ENCODE assay signal across 14 cellular contexts in genomic region chr11:69646493-69647201, GRCh38. TPM values are rescaled to one million over a fixed set of nuclear protein-coding genes. Genes with fewer than 3 reads are reported as not detected.
A peak's percentile ranks its signal among the peaks of the same experiment; 100 is the strongest.
DNase-seq lines count a peak whose midpoint lies in the region; ATAC-seq and TF ChIP-seq lines count a peak whose summit lies in the region.
"Had no signal": no experiment of that assay in that cellular context is flagged by ENCODE, and none has a peak within 500 bp of the region (broad histone marks: within the 10 kb centered on the region; RNA-seq: fewer than 3 reads in every experiment).

No MANE protein-coding gene starts in this region.

- H3K9me3 ChIP-seq in heart right ventricle (no peaks in the 10 kb centered on the region), RWPE2 (ENCODE audit: severe bottlenecking) (no peaks in the 10 kb centered on the region), skeletal muscle satellite cell (replicated peaks; ENCODE audit: low read length) (no peaks in the 10 kb centered on the region)
- H3K9me3 ChIP-seq: uterus had no signal

- TF ChIP-seq CTCF in heart right ventricle (IDR thresholded peaks at IDR 0.05) = no peak
- TF ChIP-seq CTCF in RWPE2 (IDR thresholded peaks at IDR 0.05; ENCODE audit: poor library complexity, severe bottlenecking) = no peak

- intact Hi-C loops in cardiac septum (cut with DNase I) = loop anchor here (10.0 kb wide), 1 partner anchor 742 kb away; the partner anchor contains the start of genes IGHMBP2 and MRPL21
- intact Hi-C loops in heart right ventricle (cut with DNase I) = loop anchor here in 4 of 10 donors (10.0 kb wide), 3 partner anchors 512 to 752 kb away; partner anchors contain the start of genes IGHMBP2 (in 1 of the 4) and MRPL21 (in 1 of the 4)

- H3K27me3 ChIP-seq in heart right ventricle = peaks cover 0 to 6% (median 0%) of the 10 kb centered on the region in 7 donors
- H3K27me3 ChIP-seq in RWPE2 (ENCODE audit: insufficient read depth, poor library complexity, severe bottlenecking) = no peaks in the 10 kb centered on the region
- no peaks in the 10 kb centered on the region for H3K27me3 ChIP-seq in skeletal muscle satellite cell (ENCODE audit: control insufficient read depth, insufficient read depth, low read length)

- H3K4me1 ChIP-seq in heart right ventricle = peaks cover 16 to 85% (median 45%) of the 10 kb centered on the region in 9 donors
- peaks cover 6% of the 10 kb centered on the region for H3K4me1 ChIP-seq in RWPE2 (ENCODE audit: insufficient read depth, poor library complexity, severe bottlenecking)
- H3K4me1 ChIP-seq in skeletal muscle satellite cell (ENCODE audit: control insufficient read depth, insufficient read depth, low read length) = peaks cover 28% of the 10 kb centered on the region

- WGBS in heart right ventricle, 2 donors = 68 to 77% methylated on average over 24 to 26 of the region's 26 CpGs

- H3K36me3 ChIP-seq in heart right ventricle (peaks cover 0 to 87% (median 43%) of the 10 kb centered on the region in 9 donors), RWPE2 (ENCODE audit: low read depth) (peaks cover 87% of the 10 kb centered on the region), skeletal muscle satellite cell (ENCODE audit: insufficient read depth, low read length) (peaks cover 82% of the 10 kb centered on the region)
- H3K36me3 ChIP-seq: uterus had no signal

- DNase-seq in cardiac septum (ENCODE audit: low spot score) = peak; percentile 72
- DNase-seq in heart right ventricle = no peak
- peak; percentile 58 for DNase-seq in RWPE2 (ENCODE audit: low spot score)
- peak; percentile 27 for DNase-seq in kidney tubule cell (ENCODE audit: low spot score)
- DNase-seq in HUDEP-2 (lab: John Stamatoyannopoulos, UW; ENCODE audit: unreplicated experiment in 76 of 76) = no peak
- no peak for DNase-seq in DMS79 (lab: John Stamatoyannopoulos, UW)
- DNase-seq: cerebellar nuclear complex, NCI-H524 treated with DMSO at 0.1 percent for 48 hours, uterus had no signal

- no peak overlapping the region for H3K4me2 ChIP-seq in skeletal muscle satellite cell (ENCODE audit: low read length)

- H3K27ac ChIP-seq in heart right ventricle = peak overlapping the region in 5 of 10 donors; percentile 3 to 53 (median 41)
- H3K27ac ChIP-seq in RWPE2 (ENCODE audit: poor library complexity, severe bottlenecking) = no peak overlapping the region
- H3K27ac ChIP-seq: uterus had no signal

- H3K9ac ChIP-seq in skeletal muscle satellite cell (ENCODE audit: low read depth, low read length) = peak overlapping the region; percentile 8

- H3K4me3 ChIP-seq in heart right ventricle (no peak overlapping the region), RWPE2 (ENCODE audit: severe bottlenecking) (no peak overlapping the region), skeletal muscle satellite cell (ENCODE audit: low read length) (no peak overlapping the region)
- H3K4me3 ChIP-seq: uterus had no signal

- ATAC-seq in heart right ventricle = no peak
- no peak for ATAC-seq in RWPE2 (ENCODE audit: low read depth)
- no peak for ATAC-seq in HG02852 (IDR thresholded peaks at IDR 0.05; ENCODE audit: unreplicated experiment)
- ATAC-seq: activated T-helper 17 cell treated with anti-CD3 and anti-CD28 coated beads, Interleukin-2, amount 50 U/mL, for 72 hours had no signal

RNA-seq across cellular contexts. Expression of gene CCND1, which starts 5.7 kb away (rescaled TPM):
- 258 TPM for total RNA-seq in cardiac septum
- total RNA-seq in heart right ventricle = 100 to 1,000 TPM in 9 of 10 donors, 10 to 100 TPM in 1; 88.8 to 292 (median 189) TPM
- polyA plus RNA-seq in heart right ventricle = 10 to 100 TPM; 11.4 to 30.4 TPM
- 480 and 562 TPM in 2 replicates for total RNA-seq in skeletal muscle satellite cell (2012; rRNA removed)

RNA-seq across cellular contexts. Expression of gene LTO1, which starts 28.5 kb away (rescaled TPM):
- total RNA-seq in cardiac septum (11.8 TPM), heart right ventricle (1 to 10 TPM; 7.0 to 9.7 (median 8.1) TPM)
- 10 to 100 TPM; 10.9 to 22.6 TPM for polyA plus RNA-seq in heart right ventricle
- total RNA-seq in skeletal muscle satellite cell (2012; rRNA removed) = 17.3 and 18.5 TPM in 2 replicates

RNA-seq across cellular contexts. Expression of gene FGF19, which starts 57.2 kb away (rescaled TPM):
- not detected for total RNA-seq in cardiac septum
- total RNA-seq in heart right ventricle = not detected
- polyA plus RNA-seq in heart right ventricle = not detected
- not detected in 2 replicates for total RNA-seq in skeletal muscle satellite cell (2012; rRNA removed)
- total RNA-seq: activated T-helper 17 cell treated with anti-CD3 and anti-CD28 coated beads, Interleukin-2, amount 50 U/mL, for 72 hours; fibroblast of villous mesenchyme; liver had no signal

Comparison
In these comparisons a context has a peak if more than half of its experiments do, and no peak if none do; other contexts are left out.
1. DNase-seq: peak in cardiac septum (single experiment), RWPE2 (single experiment) and kidney tubule cell (single experiment); none in heart right ventricle (0 of 2), HUDEP-2 (0 of 76) and DMS79 (single experiment).